Comparison of ENCODE assay signal across 8 cellular contexts in the genomic region with DNA sequence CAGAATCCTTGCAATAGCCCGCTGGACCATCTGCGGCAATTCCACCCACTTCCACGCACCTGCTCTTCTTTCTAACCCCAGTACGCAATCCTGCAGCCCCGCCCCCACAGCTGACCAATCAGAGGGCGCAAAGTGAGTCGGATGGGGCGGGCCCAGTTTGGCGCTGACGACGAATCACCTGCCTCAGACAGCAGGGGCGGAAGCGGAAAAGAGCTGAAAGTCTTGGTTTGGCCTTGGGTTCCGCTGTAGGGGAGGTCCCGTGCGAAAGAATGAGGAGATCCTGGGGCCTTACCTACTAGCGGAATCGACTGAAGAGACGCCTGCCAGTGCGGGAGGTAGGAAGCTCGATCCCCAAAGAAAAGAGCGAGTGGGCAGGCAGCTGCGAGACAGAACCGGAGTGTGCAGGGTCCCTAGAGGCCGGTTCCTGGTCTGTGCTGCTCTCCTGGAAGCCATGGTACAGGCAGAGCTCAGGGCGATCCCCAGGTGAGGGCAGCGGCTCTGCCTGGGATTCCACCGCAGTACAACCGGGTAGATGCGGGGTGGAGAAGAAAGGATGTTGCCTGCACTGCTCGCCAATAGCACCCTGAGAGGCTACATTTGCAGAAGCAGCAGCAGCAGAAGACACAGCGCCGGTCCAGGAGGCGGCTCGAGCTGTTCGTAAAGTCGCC. TPM values are rescaled to one million over a fixed set of nuclear protein-coding genes. Genes with fewer than 3 reads are reported as not detected.
A peak's percentile ranks its signal among the peaks of the same experiment; 100 is the strongest.
DNase-seq lines count a peak whose midpoint lies in the region; ATAC-seq and TF ChIP-seq lines count a peak whose summit lies in the region.

TMEM184C (plus strand) TSS at position 225 of the 668 bp plus-strand sequence. CDS start 560 bp downstream, outside the sequence.

- H3K36me3 ChIP-seq in OCI-LY3 (replicated peaks; ENCODE audit: low read depth, low read length), result peaks cover 8% of the 10 kb centered on the region

- peak; percentile 99 for ATAC-seq in GM21515 (IDR thresholded peaks at IDR 0.05; ENCODE audit: unreplicated experiment)

- H3K27ac Mint-ChIP-seq in endothelial cell (ENCODE audit: unreplicated experiment), result peak within 1 kb of the TSS; percentile 98
- H3K27ac Mint-ChIP-seq in mesothelial cell of epicardium, result peak within 1 kb of the TSS; percentile 97

- H3K9me3 ChIP-seq in OCI-LY3 (ENCODE audit: insufficient read depth, low read length), result no peaks in the 10 kb centered on the region

- H3K27me3 ChIP-seq in OCI-LY3 (ENCODE audit: low read depth, low read length), result no peaks in the 10 kb centered on the region

- H3K9ac ChIP-seq in OCI-LY3 (ENCODE audit: low read length), result peak within 1 kb of the TSS; percentile 84

- peak within 1 kb of the TSS; percentile 84 for H3K4me2 ChIP-seq in OCI-LY3 (ENCODE audit: low read length)

- H3K4me1 Mint-ChIP-seq in endothelial cell (ENCODE audit: unreplicated experiment) (peaks cover 21% of the 10 kb centered on the region), mesothelial cell of epicardium (peaks cover 26% of the 10 kb centered on the region)

- H3K27me3 Mint-ChIP-seq in endothelial cell (ENCODE audit: unreplicated experiment) (peaks cover 2% of the 10 kb centered on the region), mesothelial cell of epicardium (ENCODE audit: low read depth) (peaks cover 2% of the 10 kb centered on the region)

- peak within 1 kb of the TSS; percentile 86 for H3K4me3 ChIP-seq in OCI-LY3 (ENCODE audit: low read length)

- H3K27ac ChIP-seq in OCI-LY3 (ENCODE audit: low read length), result peak within 1 kb of the TSS; percentile 78

- H4K20me1 ChIP-seq in OCI-LY3 (ENCODE audit: insufficient read depth, low read length), result no peaks in the 10 kb centered on the region

- peaks cover 3% of the 10 kb centered on the region for H3K36me3 Mint-ChIP-seq in endothelial cell (ENCODE audit: low read depth, unreplicated experiment)
- H3K36me3 Mint-ChIP-seq in mesothelial cell of epicardium, result peaks cover 9% of the 10 kb centered on the region

- H3K9me3 Mint-ChIP-seq in endothelial cell (ENCODE audit: unreplicated experiment), result no peaks in the 10 kb centered on the region
- no peaks in the 10 kb centered on the region for H3K9me3 Mint-ChIP-seq in mesothelial cell of epicardium

- H3K4me1 ChIP-seq in OCI-LY3 (ENCODE audit: low read length), result peaks cover 13% of the 10 kb centered on the region

- H3K4me3 Mint-ChIP-seq in endothelial cell (ENCODE audit: unreplicated experiment), result peak within 1 kb of the TSS; percentile 100
- H3K4me3 Mint-ChIP-seq in mesothelial cell of epicardium, result peak within 1 kb of the TSS; percentile 95

- TF ChIP-seq CTCF in OCI-LY3 (IDR thresholded peaks at IDR 0.05; ENCODE audit: low read depth, low read length) (no peak), endothelial cell (IDR thresholded peaks at IDR 0.05; ENCODE audit: unreplicated experiment) (no peak), mesothelial cell of epicardium (IDR thresholded peaks at IDR 0.05; ENCODE audit: unreplicated experiment) (no peak)

- H2AFZ ChIP-seq in OCI-LY3 (ENCODE audit: low read depth, low read length), result peak within 1 kb of the TSS; percentile 92

- DNase-seq in D341Med (ENCODE audit: low spot score) (peak; percentile 97), HuH-7 (ENCODE audit: low spot score) (peak; percentile 87), endothelial cell (ENCODE audit: low spot score) (peak; percentile 95), mesothelial cell of epicardium (ENCODE audit: low spot score in 2 of 2, unreplicated experiment in 2 of 2) (peak; percentile 95 to 98)
- DNase-seq in activated CD8-positive, alpha-beta memory T cell treated with anti-CD3 and anti-CD28 coated beads, Interleukin-2, amount 50 U/mL, for 48 hours, result peak; percentile 98
- peak; percentile 96 to 97 for DNase-seq in stimulated activated CD8-positive, alpha-beta memory T cell treated with anti-CD3 and anti-CD28 coated beads, Interleukin-15, amount 100 ng/mL, for 48 hours (ENCODE audit: low read depth in 2 of 2)

- peaks cover 38% of the 10 kb centered on the region for H3K79me2 ChIP-seq in OCI-LY3 (ENCODE audit: low read length)

RNA-seq across cellular contexts. Expression of gene TMEM184C, which starts in this region (rescaled TPM):
- total RNA-seq in endothelial cell (ENCODE audit: unreplicated experiment) (26.2 TPM), mesothelial cell of epicardium (34.7 to 38.7 TPM (median 37.6 TPM) in 3 replicates)

Comparison
In these comparisons a context has a peak if more than half of its experiments do, and no peak if none do; other contexts are left out.
1. Peak in every context shown above with its lines: DNase-seq, ATAC-seq, H3K4me3 ChIP-seq and H3K27ac ChIP-seq.